10 cellular contexts compared by ENCODE assay signal in the genomic region with DNA sequence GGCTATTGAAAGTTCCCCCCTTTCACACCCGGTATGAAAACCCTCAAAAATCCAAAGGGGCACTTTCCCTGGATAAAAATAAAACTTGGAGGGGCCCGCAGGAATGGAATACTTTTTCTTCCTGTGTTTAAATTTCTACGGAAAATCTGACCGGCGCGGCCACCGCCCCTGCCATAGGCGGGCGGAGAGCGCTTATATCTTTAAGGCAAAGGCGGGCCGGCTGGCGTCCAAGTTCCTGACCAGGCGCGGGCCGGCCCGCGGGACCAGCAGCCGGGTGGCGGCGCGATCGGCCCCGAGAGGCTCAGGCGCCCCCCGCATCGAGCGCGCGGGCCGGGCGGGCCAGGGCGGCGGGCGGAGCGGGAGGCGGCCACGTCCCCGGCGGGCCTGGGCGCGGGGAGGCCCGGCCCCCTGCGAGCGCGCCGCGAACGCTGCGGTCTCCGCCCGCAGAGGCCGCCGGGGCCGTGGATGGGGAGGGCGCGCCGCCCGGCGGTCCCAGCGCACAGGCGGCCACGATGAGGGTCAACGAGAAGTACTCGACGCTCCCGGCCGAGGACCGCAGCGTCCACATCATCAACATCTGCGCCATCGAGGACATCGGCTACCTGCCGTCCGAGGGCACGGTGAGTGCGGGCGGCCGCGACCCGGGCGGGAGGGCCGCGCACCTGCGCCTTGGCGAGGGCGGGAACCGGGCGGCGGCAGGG. TPM values are rescaled to one million over a fixed set of nuclear protein-coding genes. Genes with fewer than 3 reads are reported as not detected.
DNase-seq lines count a peak whose midpoint lies in the region; ATAC-seq and TF ChIP-seq lines count a peak whose summit lies in the region.
"Had no signal": no experiment of that assay in that cellular context is flagged by ENCODE, and none has a peak within 500 bp of the region (broad histone marks: within the 10 kb centered on the region; RNA-seq: fewer than 3 reads in every experiment).

A gene (plus strand): TSS at position 223 of the 701 bp plus-strand sequence. CDS start 290 bp downstream, at position 513.

- peak within 1 kb of the TSS; percentile 22 to 65 (median 34) for H3K4me3 ChIP-seq in esophagus squamous epithelium
- H3K4me3 ChIP-seq in mesodermal cell (ENCODE audit: extremely low read depth, insufficient read depth, low read length, poor library complexity, severe bottlenecking), result peak within 1 kb of the TSS; percentile 32
- peak within 1 kb of the TSS; percentile 19 for H3K4me3 ChIP-seq in upper lobe of right lung
- H3K4me3 ChIP-seq in naive thymus-derived CD4-positive, alpha-beta T cell (ENCODE audit: low read length), result no peak within 1 kb of the TSS

- H3K4me3 Mint-ChIP-seq in naive thymus-derived CD4-positive, alpha-beta T cell, result no peak within 1 kb of the TSS
- no peak within 1 kb of the TSS for H3K4me3 Mint-ChIP-seq in activated CD4-positive, alpha-beta T cell treated with anti-CD3 and anti-CD28 coated beads for 36 hours

- H3K9me3 ChIP-seq in esophagus squamous epithelium, result no peaks in the 10 kb centered on the region
- H3K9me3 ChIP-seq in mesodermal cell (ENCODE audit: control insufficient read depth, low read length), result no peaks in the 10 kb centered on the region
- H3K9me3 ChIP-seq in upper lobe of right lung, result no peaks in the 10 kb centered on the region
- no peaks in the 10 kb centered on the region for H3K9me3 ChIP-seq in naive thymus-derived CD4-positive, alpha-beta T cell (ENCODE audit: control insufficient read depth in 2 of 3, low read length in 3 of 3)

- 0% methylated on average over 2 to 20 of the region's 90 CpGs for WGBS in esophagus squamous epithelium, 2 donors
- whole genome bisulfite sequencing in mesodermal cell (ENCODE audit: insufficient coverage in 2 of 2), 2 experiments, result 1% methylated on average over 61 to 70 of the region's 90 CpGs

- H3K36me3 ChIP-seq in esophagus squamous epithelium (no peaks in the 10 kb centered on the region), mesodermal cell (ENCODE audit: control insufficient read depth, insufficient read depth, low read length) (no peaks in the 10 kb centered on the region), upper lobe of right lung (no peaks in the 10 kb centered on the region)
- no peaks in the 10 kb centered on the region for H3K36me3 ChIP-seq in naive thymus-derived CD4-positive, alpha-beta T cell (ENCODE audit: control insufficient read depth in 2 of 3, insufficient read depth in 3 of 3, low read length in 3 of 3)

- no peaks in the 10 kb centered on the region for H3K36me3 Mint-ChIP-seq in naive thymus-derived CD4-positive, alpha-beta T cell
- no peaks in the 10 kb centered on the region for H3K36me3 Mint-ChIP-seq in activated CD4-positive, alpha-beta T cell treated with anti-CD3 and anti-CD28 coated beads for 36 hours (ENCODE audit: low read depth)

- CTCF ChIA-PET in naive thymus-derived CD4-positive, alpha-beta T cell (lab: Charles Lee), result no interaction called here
- CTCF ChIA-PET in activated CD4-positive, alpha-beta T cell treated with anti-CD3 and anti-CD28 coated beads for 36 hours (lab: Charles Lee), result no interaction called here

- no peak for ATAC-seq in upper lobe of right lung
- ATAC-seq in naive thymus-derived CD4-positive, alpha-beta T cell, result no peak
- ATAC-seq in activated CD4-positive, alpha-beta T cell treated with anti-CD3 and anti-CD28 coated beads for 36 hours, result no peak

- TF ChIP-seq CTCF in esophagus squamous epithelium (IDR thresholded peaks at IDR 0.05) (no peak), upper lobe of right lung (IDR thresholded peaks at IDR 0.05) (no peak)

- DNase-seq in DMS 273 (lab: John Stamatoyannopoulos, UW; ENCODE audit: unreplicated experiment) (peak; percentile 31), DMS 273 treated with DMSO at 0.1 percent for 48 hours (lab: John Stamatoyannopoulos, UW) (no peak), esophagus squamous epithelium (lab: John Stamatoyannopoulos, UW) (no peak), upper lobe of right lung (peak; percentile 56)
- DNase-seq in naive thymus-derived CD4-positive, alpha-beta T cell, result no peak
- no peak for DNase-seq in activated CD4-positive, alpha-beta T cell treated with anti-CD3 and anti-CD28 coated beads for 36 hours
- DNase-seq in effector CD8-positive, alpha-beta T cell (lab: John Stamatoyannopoulos, UW), result no peak
- DNase-seq: activated effector memory CD4-positive, alpha-beta T cell treated with Interleukin-2 at 50 U/mL for 16 hours had no signal

- POLR2A ChIA-PET in naive thymus-derived CD4-positive, alpha-beta T cell (lab: Charles Lee), result no interaction called here
- POLR2A ChIA-PET in activated CD4-positive, alpha-beta T cell treated with anti-CD3 and anti-CD28 coated beads for 36 hours (lab: Charles Lee), result no interaction called here

- H3K9me3 Mint-ChIP-seq in naive thymus-derived CD4-positive, alpha-beta T cell, result peaks cover 0 to 1% (median 0%) of the 10 kb centered on the region in 11 donors
- H3K9me3 Mint-ChIP-seq in activated CD4-positive, alpha-beta T cell treated with anti-CD3 and anti-CD28 coated beads for 36 hours (ENCODE audit: low read depth), result no peaks in the 10 kb centered on the region

- H3K4me1 ChIP-seq in esophagus squamous epithelium (peaks cover 2 to 37% (median 5%) of the 10 kb centered on the region in 3 donors), mesodermal cell (ENCODE audit: control insufficient read depth, insufficient read depth, low read length, poor library complexity, severe bottlenecking) (peaks cover 15% of the 10 kb centered on the region), upper lobe of right lung (no peaks in the 10 kb centered on the region)
- no peaks in the 10 kb centered on the region for H3K4me1 ChIP-seq in naive thymus-derived CD4-positive, alpha-beta T cell (ENCODE audit: control insufficient read depth in 2 of 2, insufficient read depth in 2 of 2, low read length in 2 of 2)

- H3K27me3 Mint-ChIP-seq in naive thymus-derived CD4-positive, alpha-beta T cell, result peaks cover 39 to 66% (median 53%) of the 10 kb centered on the region in 5 donors
- H3K27me3 Mint-ChIP-seq in activated CD4-positive, alpha-beta T cell treated with anti-CD3 and anti-CD28 coated beads for 36 hours, result peaks cover 38% of the 10 kb centered on the region

- no peak within 1 kb of the TSS for H3K27ac Mint-ChIP-seq in naive thymus-derived CD4-positive, alpha-beta T cell
- H3K27ac Mint-ChIP-seq in activated CD4-positive, alpha-beta T cell treated with anti-CD3 and anti-CD28 coated beads for 36 hours, result no peak within 1 kb of the TSS

- no peak for TF ChIP-seq POLR2A in esophagus squamous epithelium (IDR thresholded peaks at IDR 0.05)

- peak within 1 kb of the TSS in 3 of 4 donors; percentile 30 to 70 (median 52) for H3K27ac ChIP-seq in esophagus squamous epithelium
- no peak within 1 kb of the TSS for H3K27ac ChIP-seq in mesodermal cell (ENCODE audit: low read depth, low read length, severe bottlenecking)
- no peak within 1 kb of the TSS for H3K27ac ChIP-seq in upper lobe of right lung
- H3K27ac ChIP-seq in naive thymus-derived CD4-positive, alpha-beta T cell (ENCODE audit: low read depth, low read length), result no peak within 1 kb of the TSS
- H3K27ac ChIP-seq: 22Rv1 had no signal

- H3K4me1 Mint-ChIP-seq in naive thymus-derived CD4-positive, alpha-beta T cell, result peaks cover 0 to 4% (median 3%) of the 10 kb centered on the region in 7 donors
- H3K4me1 Mint-ChIP-seq in activated CD4-positive, alpha-beta T cell treated with anti-CD3 and anti-CD28 coated beads for 36 hours, result peaks cover 4% of the 10 kb centered on the region

- H3K27me3 ChIP-seq in esophagus squamous epithelium (peaks cover 0 to 73% (median 3%) of the 10 kb centered on the region in 4 donors), upper lobe of right lung (peaks cover 20% of the 10 kb centered on the region)
- no peaks in the 10 kb centered on the region for H3K27me3 ChIP-seq in naive thymus-derived CD4-positive, alpha-beta T cell (ENCODE audit: control insufficient read depth in 2 of 2, insufficient read depth in 2 of 2, low read length in 2 of 2)

- intact Hi-C loops in esophagus squamous epithelium (cut with DNase I), result no loop called here
- intact Hi-C loops in upper lobe of right lung (cut with DNase I), result no loop called here
- intact Hi-C loops in naive thymus-derived CD4-positive, alpha-beta T cell (cut with micrococcal nuclease), result no loop called here
- intact Hi-C loops in activated CD4-positive, alpha-beta T cell treated with anti-CD3 and anti-CD28 coated beads for 36 hours (cut with DNase I, micrococcal nuclease), result no loop called here

RNA-seq across cellular contexts. Expression of the gene that starts here (rescaled TPM):
- total RNA-seq in esophagus squamous epithelium (10 to 100 TPM in 3 of 4 donors, 1 to 10 TPM in 1; 5.1 to 17.5 (median 14.5) TPM), upper lobe of right lung (16.8 TPM)
- 12.6 TPM for polyA plus RNA-seq in mesodermal cell (2013, experiment 1 of 2)
- polyA plus RNA-seq in mesodermal cell (2013, experiment 2 of 2), result 16.2 TPM
- total RNA-seq in naive thymus-derived CD4-positive, alpha-beta T cell, result not detected
- not detected for polyA plus RNA-seq in naive thymus-derived CD4-positive, alpha-beta T cell
- not detected for total RNA-seq in activated CD4-positive, alpha-beta T cell treated with anti-CD3 and anti-CD28 coated beads for 36 hours

Comparison
In these comparisons a context has a peak if more than half of its experiments do, and no peak if none do; other contexts are left out.
1. RNA of the gene that starts here (total RNA-seq): 16.8 TPM in upper lobe of right lung (single experiment) and 5.1 to 17.5 TPM in esophagus squamous epithelium; not detected in naive thymus-derived CD4-positive, alpha-beta T cell and not detected in activated CD4-positive, alpha-beta T cell treated with anti-CD3 and anti-CD28 coated beads for 36 hours; every median in the first group is over 4 times any median in the second.
2. DNase-seq: peak in DMS 273 (single experiment) and upper lobe of right lung (single experiment); none in DMS 273 treated with DMSO at 0.1 percent for 48 hours (single experiment), esophagus squamous epithelium (single experiment), naive thymus-derived CD4-positive, alpha-beta T cell (0 of 9), activated CD4-positive, alpha-beta T cell treated with anti-CD3 and anti-CD28 coated beads for 36 hours (single experiment) and effector CD8-positive, alpha-beta T cell (single experiment).
3. H3K27ac ChIP-seq: peak in esophagus squamous epithelium (3 of 4); none in mesodermal cell (single experiment), upper lobe of right lung (single experiment) and naive thymus-derived CD4-positive, alpha-beta T cell (single experiment).